ENCODE assay signal across 1 cellular context in the genomic region with DNA sequence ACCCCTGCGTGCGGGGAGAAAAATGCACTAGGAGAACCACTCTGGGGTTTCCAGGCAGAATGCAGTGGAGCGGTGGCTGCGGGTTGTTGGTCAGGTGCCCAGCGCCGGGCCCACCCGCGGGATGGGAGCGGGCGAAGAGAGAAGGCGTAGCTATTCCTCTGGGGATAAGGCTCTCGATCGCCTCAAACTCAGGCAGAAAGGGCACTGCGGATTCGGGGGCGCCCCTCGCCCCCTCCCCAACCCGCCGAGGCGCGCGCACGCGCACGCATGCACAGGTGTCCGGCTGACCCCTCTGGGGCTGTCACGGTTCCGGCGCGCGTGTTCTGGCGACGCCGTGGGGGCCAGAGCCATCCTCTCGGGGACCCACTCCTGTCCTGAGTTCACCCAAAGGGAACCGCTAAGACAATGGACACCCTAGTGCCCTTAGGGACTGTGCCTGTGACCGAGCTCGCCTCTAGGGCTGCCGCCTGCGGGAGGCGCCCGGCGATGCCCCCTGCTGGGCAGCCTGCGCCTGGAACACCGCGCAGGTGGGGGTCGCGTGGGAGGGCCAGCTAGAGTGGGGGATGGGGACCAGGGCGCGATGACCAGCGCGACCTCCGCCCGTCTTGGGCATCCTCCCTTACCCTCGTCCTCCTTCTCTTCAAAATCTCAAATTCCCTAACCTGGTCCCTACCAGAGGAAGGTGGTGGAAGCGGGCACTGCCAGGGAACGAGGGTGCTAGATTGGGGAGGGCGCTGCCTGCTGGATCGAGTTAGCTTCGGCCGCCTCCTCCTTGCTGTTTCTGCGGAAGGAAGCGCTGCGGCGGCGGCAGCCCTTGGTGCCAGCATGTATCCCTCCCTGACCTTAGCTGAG.
A peak's percentile ranks its signal among the peaks of the same experiment; 100 is the strongest.
TF ChIP-seq lines count a peak whose summit lies in the region.

No MANE protein-coding gene starts in this region.

TF ChIP-seq in HepG2, 621 proteins besides CTCF, POLR2A, EP300 and RAD21 (continues in another document):
- TF ChIP-seq ZNF296 (CRISPR knock-in tag; conservative IDR thresholded peaks at IDR 0.05), result peak; percentile 69; the same call in 1 of the 2 replicates
- peak; percentile 66 for TF ChIP-seq ZNF331 (CRISPR knock-in tag; IDR thresholded peaks at IDR 0.05)
- no peak; the same call in 1 of the 2 replicates for TF ChIP-seq KLF12 (CRISPR knock-in tag; IDR thresholded peaks at IDR 0.05; ENCODE audit: borderline replicate concordance)
- TF ChIP-seq PITX1 (CRISPR knock-in tag; IDR thresholded peaks at IDR 0.05), result peak; percentile 51; the same call in 1 of the 2 replicates
- no peak; the same call in none of the 2 replicates for TF ChIP-seq RELA (CRISPR knock-in tag; IDR thresholded peaks at IDR 0.05)
- no peak for TF ChIP-seq POLR2G (IDR thresholded peaks at IDR 0.05; ENCODE audit: low read depth, low read length)
- peak; percentile 94 for TF ChIP-seq ZNF850 (CRISPR knock-in tag; conservative IDR thresholded peaks at IDR 0.05)
- TF ChIP-seq, protein P1, sequence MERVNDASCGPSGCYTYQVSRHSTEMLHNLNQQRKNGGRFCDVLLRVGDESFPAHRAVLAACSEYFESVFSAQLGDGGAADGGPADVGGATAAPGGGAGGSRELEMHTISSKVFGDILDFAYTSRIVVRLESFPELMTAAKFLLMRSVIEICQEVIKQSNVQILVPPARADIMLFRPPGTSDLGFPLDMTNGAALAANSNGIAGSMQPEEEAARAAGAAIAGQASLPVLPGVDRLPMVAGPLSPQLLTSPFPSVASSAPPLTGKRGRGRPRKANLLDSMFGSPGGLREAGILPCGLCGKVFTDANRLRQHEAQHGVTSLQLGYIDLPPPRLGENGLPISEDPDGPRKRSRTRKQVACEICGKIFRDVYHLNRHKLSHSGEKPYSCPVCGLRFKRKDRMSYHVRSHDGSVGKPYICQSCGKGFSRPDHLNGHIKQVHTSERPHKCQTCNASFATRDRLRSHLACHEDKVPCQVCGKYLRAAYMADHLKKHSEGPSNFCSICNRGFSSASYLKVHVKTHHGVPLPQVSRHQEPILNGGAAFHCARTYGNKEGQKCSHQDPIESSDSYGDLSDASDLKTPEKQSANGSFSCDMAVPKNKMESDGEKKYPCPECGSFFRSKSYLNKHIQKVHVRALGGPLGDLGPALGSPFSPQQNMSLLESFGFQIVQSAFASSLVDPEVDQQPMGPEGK (CRISPR knock-in tag; IDR thresholded peaks at IDR 0.05), result peak; percentile 97
- TF ChIP-seq FOXK1 (CRISPR knock-in tag; IDR thresholded peaks at IDR 0.05; ENCODE audit: borderline replicate concordance, low read depth), result no peak; the same call in 1 of the 2 replicates
- TF ChIP-seq NR3C1 (CRISPR knock-in tag; IDR thresholded peaks at IDR 0.05), result 0 out of 2 replicates have a peak, but pooled peaks have one; percentile 33
- TF ChIP-seq HOXA3 (CRISPR knock-in tag; IDR thresholded peaks at IDR 0.05), result peak; percentile 85
- TF ChIP-seq, protein P2, sequence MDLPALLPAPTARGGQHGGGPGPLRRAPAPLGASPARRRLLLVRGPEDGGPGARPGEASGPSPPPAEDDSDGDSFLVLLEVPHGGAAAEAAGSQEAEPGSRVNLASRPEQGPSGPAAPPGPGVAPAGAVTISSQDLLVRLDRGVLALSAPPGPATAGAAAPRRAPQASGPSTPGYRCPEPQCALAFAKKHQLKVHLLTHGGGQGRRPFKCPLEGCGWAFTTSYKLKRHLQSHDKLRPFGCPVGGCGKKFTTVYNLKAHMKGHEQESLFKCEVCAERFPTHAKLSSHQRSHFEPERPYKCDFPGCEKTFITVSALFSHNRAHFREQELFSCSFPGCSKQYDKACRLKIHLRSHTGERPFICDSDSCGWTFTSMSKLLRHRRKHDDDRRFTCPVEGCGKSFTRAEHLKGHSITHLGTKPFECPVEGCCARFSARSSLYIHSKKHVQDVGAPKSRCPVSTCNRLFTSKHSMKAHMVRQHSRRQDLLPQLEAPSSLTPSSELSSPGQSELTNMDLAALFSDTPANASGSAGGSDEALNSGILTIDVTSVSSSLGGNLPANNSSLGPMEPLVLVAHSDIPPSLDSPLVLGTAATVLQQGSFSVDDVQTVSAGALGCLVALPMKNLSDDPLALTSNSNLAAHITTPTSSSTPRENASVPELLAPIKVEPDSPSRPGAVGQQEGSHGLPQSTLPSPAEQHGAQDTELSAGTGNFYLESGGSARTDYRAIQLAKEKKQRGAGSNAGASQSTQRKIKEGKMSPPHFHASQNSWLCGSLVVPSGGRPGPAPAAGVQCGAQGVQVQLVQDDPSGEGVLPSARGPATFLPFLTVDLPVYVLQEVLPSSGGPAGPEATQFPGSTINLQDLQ (CRISPR knock-in tag; IDR thresholded peaks at IDR 0.05), result 0 out of 2 replicates have a peak, but pooled peaks have one; percentile 47
- TF ChIP-seq, protein P3, sequence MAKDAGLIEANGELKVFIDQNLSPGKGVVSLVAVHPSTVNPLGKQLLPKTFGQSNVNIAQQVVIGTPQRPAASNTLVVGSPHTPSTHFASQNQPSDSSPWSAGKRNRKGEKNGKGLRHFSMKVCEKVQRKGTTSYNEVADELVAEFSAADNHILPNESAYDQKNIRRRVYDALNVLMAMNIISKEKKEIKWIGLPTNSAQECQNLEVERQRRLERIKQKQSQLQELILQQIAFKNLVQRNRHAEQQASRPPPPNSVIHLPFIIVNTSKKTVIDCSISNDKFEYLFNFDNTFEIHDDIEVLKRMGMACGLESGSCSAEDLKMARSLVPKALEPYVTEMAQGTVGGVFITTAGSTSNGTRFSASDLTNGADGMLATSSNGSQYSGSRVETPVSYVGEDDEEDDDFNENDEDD (CRISPR knock-in tag; IDR thresholded peaks at IDR 0.05; ENCODE audit: borderline replicate concordance), result peak; percentile 47; the same call in 1 of the 2 replicates
- TF ChIP-seq MIER3 (CRISPR knock-in tag; IDR thresholded peaks at IDR 0.05; ENCODE audit: borderline replicate concordance), result peak; percentile 48; the same call in 1 of the 2 replicates
- TF ChIP-seq, protein P4, sequence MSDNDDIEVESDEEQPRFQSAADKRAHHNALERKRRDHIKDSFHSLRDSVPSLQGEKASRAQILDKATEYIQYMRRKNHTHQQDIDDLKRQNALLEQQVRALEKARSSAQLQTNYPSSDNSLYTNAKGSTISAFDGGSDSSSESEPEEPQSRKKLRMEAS (IDR thresholded peaks at IDR 0.05), result peak; percentile 73; the same call in 1 of the 2 replicates
- no peak for TF ChIP-seq SYNCRIP (IDR thresholded peaks at IDR 0.05; ENCODE audit: insufficient read depth, low read depth, low read length)
- TF ChIP-seq ZFX (CRISPR knock-in tag; IDR thresholded peaks at IDR 0.05; ENCODE audit: low read depth), result 0 out of 2 replicates have a peak, but pooled peaks have one; percentile 41
- TF ChIP-seq, protein P5, sequence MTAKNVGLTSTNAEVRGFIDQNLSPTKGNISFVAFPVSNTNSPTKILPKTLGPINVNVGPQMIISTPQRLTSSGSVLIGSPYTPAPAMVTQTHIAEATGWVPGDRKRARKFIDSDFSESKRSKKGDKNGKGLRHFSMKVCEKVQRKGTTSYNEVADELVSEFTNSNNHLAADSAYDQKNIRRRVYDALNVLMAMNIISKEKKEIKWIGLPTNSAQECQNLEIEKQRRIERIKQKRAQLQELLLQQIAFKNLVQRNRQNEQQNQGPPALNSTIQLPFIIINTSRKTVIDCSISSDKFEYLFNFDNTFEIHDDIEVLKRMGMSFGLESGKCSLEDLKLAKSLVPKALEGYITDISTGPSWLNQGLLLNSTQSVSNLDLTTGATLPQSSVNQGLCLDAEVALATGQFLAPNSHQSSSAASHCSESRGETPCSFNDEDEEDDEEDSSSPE (CRISPR knock-in tag; IDR thresholded peaks at IDR 0.05), result no peak
- peak; percentile 26; the same call in 1 of the 2 replicates for TF ChIP-seq SMC3 (IDR thresholded peaks at IDR 0.05; ENCODE audit: low read length)
- TF ChIP-seq IRF2 (CRISPR knock-in tag; IDR thresholded peaks at IDR 0.05), result peak; percentile 62; the same call in 1 of the 2 replicates
- TF ChIP-seq, protein P6, sequence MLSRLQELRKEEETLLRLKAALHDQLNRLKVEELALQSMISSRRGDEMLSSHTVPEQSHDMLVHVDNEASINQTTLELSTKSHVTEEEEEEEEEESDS (CRISPR knock-in tag; IDR thresholded peaks at IDR 0.05; ENCODE audit: borderline replicate concordance), result no peak
- no peak for TF ChIP-seq ZNF260 (CRISPR knock-in tag; IDR thresholded peaks at IDR 0.05; ENCODE audit: borderline replicate concordance, low read depth)
- TF ChIP-seq HNRNPLL (IDR thresholded peaks at IDR 0.05; ENCODE audit: low read depth, low read length, poor library complexity, severe bottlenecking), result peak; percentile 52
- TF ChIP-seq, protein P7, sequence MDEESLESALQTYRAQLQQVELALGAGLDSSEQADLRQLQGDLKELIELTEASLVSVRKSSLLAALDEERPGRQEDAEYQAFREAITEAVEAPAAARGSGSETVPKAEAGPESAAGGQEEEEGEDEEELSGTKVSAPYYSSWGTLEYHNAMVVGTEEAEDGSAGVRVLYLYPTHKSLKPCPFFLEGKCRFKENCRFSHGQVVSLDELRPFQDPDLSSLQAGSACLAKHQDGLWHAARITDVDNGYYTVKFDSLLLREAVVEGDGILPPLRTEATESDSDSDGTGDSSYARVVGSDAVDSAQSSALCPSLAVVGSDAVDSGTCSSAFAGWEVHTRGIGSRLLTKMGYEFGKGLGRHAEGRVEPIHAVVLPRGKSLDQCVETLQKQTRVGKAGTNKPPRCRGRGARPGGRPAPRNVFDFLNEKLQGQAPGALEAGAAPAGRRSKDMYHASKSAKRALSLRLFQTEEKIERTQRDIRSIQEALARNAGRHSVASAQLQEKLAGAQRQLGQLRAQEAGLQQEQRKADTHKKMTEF (CRISPR knock-in tag; IDR thresholded peaks at IDR 0.05), result peak; percentile 84; the same call in 1 of the 2 replicates
- peak; percentile 31; the same call in 1 of the 2 replicates for TF ChIP-seq ZNF350 (CRISPR knock-in tag; IDR thresholded peaks at IDR 0.05; ENCODE audit: borderline replicate concordance, low read depth)
- TF ChIP-seq, protein P8, sequence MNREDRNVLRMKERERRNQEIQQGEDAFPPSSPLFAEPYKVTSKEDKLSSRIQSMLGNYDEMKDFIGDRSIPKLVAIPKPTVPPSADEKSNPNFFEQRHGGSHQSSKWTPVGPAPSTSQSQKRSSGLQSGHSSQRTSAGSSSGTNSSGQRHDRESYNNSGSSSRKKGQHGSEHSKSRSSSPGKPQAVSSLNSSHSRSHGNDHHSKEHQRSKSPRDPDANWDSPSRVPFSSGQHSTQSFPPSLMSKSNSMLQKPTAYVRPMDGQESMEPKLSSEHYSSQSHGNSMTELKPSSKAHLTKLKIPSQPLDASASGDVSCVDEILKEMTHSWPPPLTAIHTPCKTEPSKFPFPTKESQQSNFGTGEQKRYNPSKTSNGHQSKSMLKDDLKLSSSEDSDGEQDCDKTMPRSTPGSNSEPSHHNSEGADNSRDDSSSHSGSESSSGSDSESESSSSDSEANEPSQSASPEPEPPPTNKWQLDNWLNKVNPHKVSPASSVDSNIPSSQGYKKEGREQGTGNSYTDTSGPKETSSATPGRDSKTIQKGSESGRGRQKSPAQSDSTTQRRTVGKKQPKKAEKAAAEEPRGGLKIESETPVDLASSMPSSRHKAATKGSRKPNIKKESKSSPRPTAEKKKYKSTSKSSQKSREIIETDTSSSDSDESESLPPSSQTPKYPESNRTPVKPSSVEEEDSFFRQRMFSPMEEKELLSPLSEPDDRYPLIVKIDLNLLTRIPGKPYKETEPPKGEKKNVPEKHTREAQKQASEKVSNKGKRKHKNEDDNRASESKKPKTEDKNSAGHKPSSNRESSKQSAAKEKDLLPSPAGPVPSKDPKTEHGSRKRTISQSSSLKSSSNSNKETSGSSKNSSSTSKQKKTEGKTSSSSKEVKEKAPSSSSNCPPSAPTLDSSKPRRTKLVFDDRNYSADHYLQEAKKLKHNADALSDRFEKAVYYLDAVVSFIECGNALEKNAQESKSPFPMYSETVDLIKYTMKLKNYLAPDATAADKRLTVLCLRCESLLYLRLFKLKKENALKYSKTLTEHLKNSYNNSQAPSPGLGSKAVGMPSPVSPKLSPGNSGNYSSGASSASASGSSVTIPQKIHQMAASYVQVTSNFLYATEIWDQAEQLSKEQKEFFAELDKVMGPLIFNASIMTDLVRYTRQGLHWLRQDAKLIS (CRISPR knock-in tag; IDR thresholded peaks at IDR 0.05), result 0 out of 2 replicates have a peak, but pooled peaks have one; percentile 40
- TF ChIP-seq CEBPB (IDR thresholded peaks at IDR 0.05; ENCODE audit: borderline replicate concordance, low read depth, low read length), result no peak
- 0 out of 2 replicates have a peak, but pooled peaks have one; percentile 26 for TF ChIP-seq NCOA2 (CRISPR knock-in tag; IDR thresholded peaks at IDR 0.05)
- TF ChIP-seq, protein P9, sequence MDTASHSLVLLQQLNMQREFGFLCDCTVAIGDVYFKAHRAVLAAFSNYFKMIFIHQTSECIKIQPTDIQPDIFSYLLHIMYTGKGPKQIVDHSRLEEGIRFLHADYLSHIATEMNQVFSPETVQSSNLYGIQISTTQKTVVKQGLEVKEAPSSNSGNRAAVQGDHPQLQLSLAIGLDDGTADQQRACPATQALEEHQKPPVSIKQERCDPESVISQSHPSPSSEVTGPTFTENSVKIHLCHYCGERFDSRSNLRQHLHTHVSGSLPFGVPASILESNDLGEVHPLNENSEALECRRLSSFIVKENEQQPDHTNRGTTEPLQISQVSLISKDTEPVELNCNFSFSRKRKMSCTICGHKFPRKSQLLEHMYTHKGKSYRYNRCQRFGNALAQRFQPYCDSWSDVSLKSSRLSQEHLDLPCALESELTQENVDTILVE (CRISPR knock-in tag; IDR thresholded peaks at IDR 0.05), result peak; percentile 76; the same call in 1 of the 2 replicates
- TF ChIP-seq ZNF598 (CRISPR knock-in tag; IDR thresholded peaks at IDR 0.05; ENCODE audit: borderline replicate concordance), result peak; percentile 82; the same call in 1 of the 2 replicates
- no peak for TF ChIP-seq TBX3 (IDR thresholded peaks at IDR 0.05; ENCODE audit: borderline replicate concordance)
- peak; percentile 49; the same call in 1 of the 2 replicates for TF ChIP-seq CBFB (CRISPR knock-in tag; IDR thresholded peaks at IDR 0.05)
- 0 out of 2 replicates have a peak, but pooled peaks have one; percentile 47 for TF ChIP-seq MEIS1 (CRISPR knock-in tag; IDR thresholded peaks at IDR 0.05; ENCODE audit: borderline replicate concordance)
- 0 out of 2 replicates have a peak, but pooled peaks have one; percentile 71 for TF ChIP-seq ZSCAN20 (CRISPR knock-in tag; IDR thresholded peaks at IDR 0.05; ENCODE audit: borderline replicate concordance)
- TF ChIP-seq, protein P10, sequence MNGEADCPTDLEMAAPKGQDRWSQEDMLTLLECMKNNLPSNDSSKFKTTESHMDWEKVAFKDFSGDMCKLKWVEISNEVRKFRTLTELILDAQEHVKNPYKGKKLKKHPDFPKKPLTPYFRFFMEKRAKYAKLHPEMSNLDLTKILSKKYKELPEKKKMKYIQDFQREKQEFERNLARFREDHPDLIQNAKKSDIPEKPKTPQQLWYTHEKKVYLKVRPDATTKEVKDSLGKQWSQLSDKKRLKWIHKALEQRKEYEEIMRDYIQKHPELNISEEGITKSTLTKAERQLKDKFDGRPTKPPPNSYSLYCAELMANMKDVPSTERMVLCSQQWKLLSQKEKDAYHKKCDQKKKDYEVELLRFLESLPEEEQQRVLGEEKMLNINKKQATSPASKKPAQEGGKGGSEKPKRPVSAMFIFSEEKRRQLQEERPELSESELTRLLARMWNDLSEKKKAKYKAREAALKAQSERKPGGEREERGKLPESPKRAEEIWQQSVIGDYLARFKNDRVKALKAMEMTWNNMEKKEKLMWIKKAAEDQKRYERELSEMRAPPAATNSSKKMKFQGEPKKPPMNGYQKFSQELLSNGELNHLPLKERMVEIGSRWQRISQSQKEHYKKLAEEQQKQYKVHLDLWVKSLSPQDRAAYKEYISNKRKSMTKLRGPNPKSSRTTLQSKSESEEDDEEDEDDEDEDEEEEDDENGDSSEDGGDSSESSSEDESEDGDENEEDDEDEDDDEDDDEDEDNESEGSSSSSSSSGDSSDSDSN (CRISPR knock-in tag; IDR thresholded peaks at IDR 0.05), result peak; percentile 78
- no peak for TF ChIP-seq ZNF460 (CRISPR knock-in tag; IDR thresholded peaks at IDR 0.05; ENCODE audit: borderline replicate concordance)
- TF ChIP-seq PRMT3 (CRISPR knock-in tag; IDR thresholded peaks at IDR 0.05; ENCODE audit: borderline replicate concordance, low read depth), result no peak
- TF ChIP-seq NRL (CRISPR knock-in tag; IDR thresholded peaks at IDR 0.05; ENCODE audit: borderline replicate concordance), result peak; percentile 63
